23 cellular contexts compared by ENCODE assay signal in genomic region chr5:109030360-109031143, GRCh38.
"Had no signal": no experiment of that assay in that cellular context is flagged by ENCODE, and none has a peak within 500 bp of the region (broad histone marks: within the 10 kb centered on the region; RNA-seq: fewer than 3 reads in every experiment).

No MANE protein-coding gene starts in this region.

- H3K79me2 ChIP-seq: parathyroid adenoma had no signal

- H3K36me3 ChIP-seq: esophagus muscularis mucosa, heart right ventricle, left ventricle myocardium inferior, right atrium auricular region had no signal

- H3K9ac ChIP-seq: parathyroid adenoma had no signal

- FAIRE-seq: TTC549 had no signal

- H3K4me1 ChIP-seq: esophagus muscularis mucosa, foreskin keratinocyte had no signal

- H3K4me3 ChIP-seq: esophagus muscularis mucosa, heart right ventricle, left ventricle myocardium inferior, right atrium auricular region had no signal

- ATAC-seq: foreskin keratinocyte; naive thymus-derived CD4-positive, alpha-beta T cell; stimulated activated naive CD8-positive, alpha-beta T cell treated with anti-CD3 and anti-CD28 coated beads, Interleukin-15, Interleukin-2, amounts not matched to agents 100 U/mL and 50 U/mL, for 24 hours had no signal

- H3K9me3 ChIP-seq: esophagus muscularis mucosa, heart right ventricle, left ventricle myocardium inferior, right atrium auricular region had no signal

- H3K27me3 ChIP-seq: esophagus muscularis mucosa, foreskin keratinocyte, heart right ventricle, right atrium auricular region had no signal

- DNase-seq: activated CD4-positive, alpha-beta T cell treated with anti-CD3 and anti-CD28 coated beads for 4 hours; activated CD4-positive, alpha-beta T cell treated with anti-CD3 and anti-CD28 coated beads, Interleukin-2, amount 50 U/mL, for 48 hours; activated CD8-positive, alpha-beta memory T cell treated with anti-CD3 and anti-CD28 coated beads for 24 hours; activated effector memory CD4-positive, alpha-beta T cell treated with Interleukin-2 at 50 U/mL for 16 hours; activated naive CD4-positive, alpha-beta T cell treated with Interleukin-2 at 50 U/mL for 16 hours; aorta; cortex of kidney; foreskin keratinocyte; heart right ventricle; left ventricle myocardium inferior; midbrain; naive thymus-derived CD4-positive, alpha-beta T cell; nucleus accumbens; stimulated activated CD4-positive, alpha-beta T cell treated with anti-CD3 and anti-CD28 coated beads, Interleukin-2, amount 100 ng/mL, for 48 hours; stimulated activated naive CD8-positive, alpha-beta T cell treated with anti-CD3 and anti-CD28 coated beads, Interleukin-15, Interleukin-2, amounts not matched to agents 100 U/mL and 50 U/mL, for 24 hours had no signal

- H3K9me3 Mint-ChIP-seq: brain; naive thymus-derived CD4-positive, alpha-beta T cell; type B pancreatic cell had no signal

- H2AFZ ChIP-seq: parathyroid adenoma had no signal

- H3K27ac Mint-ChIP-seq: activated naive CD8-positive, alpha-beta T cell; brain; naive thymus-derived CD4-positive, alpha-beta T cell; type B pancreatic cell had no signal

- H3K27ac ChIP-seq: esophagus muscularis mucosa, foreskin keratinocyte, heart right ventricle, left ventricle myocardium inferior, parathyroid adenoma, right atrium auricular region, VCaP had no signal

- H3K4me3 Mint-ChIP-seq: activated naive CD8-positive, alpha-beta T cell; brain; naive thymus-derived CD4-positive, alpha-beta T cell; type B pancreatic cell had no signal

- H3K36me3 Mint-ChIP-seq: brain, type B pancreatic cell had no signal

- H3K27me3 Mint-ChIP-seq: activated naive CD8-positive, alpha-beta T cell; brain; naive thymus-derived CD4-positive, alpha-beta T cell; type B pancreatic cell had no signal

- H3K4me1 Mint-ChIP-seq: naive thymus-derived CD4-positive, alpha-beta T cell had no signal
